10 cellular contexts compared by ENCODE assay signal in genomic region chr7:107078517-107078966, GRCh38. TPM values are rescaled to one million over a fixed set of nuclear protein-coding genes. Genes with fewer than 3 reads are reported as not detected.
A peak's percentile ranks its signal among the peaks of the same experiment; 100 is the strongest.
DNase-seq lines count a peak whose midpoint lies in the region; ATAC-seq and TF ChIP-seq lines count a peak whose summit lies in the region.
"Had no signal": no experiment of that assay in that cellular context is flagged by ENCODE, and none has a peak within 500 bp of the region (broad histone marks: within the 10 kb centered on the region; RNA-seq: fewer than 3 reads in every experiment).

No MANE protein-coding gene starts in this region.

- peaks cover 42% of the 10 kb centered on the region for H3K4me1 Mint-ChIP-seq in endothelial cell (ENCODE audit: unreplicated experiment)

- H3K36me3 Mint-ChIP-seq in endothelial cell (ENCODE audit: low read depth, unreplicated experiment) = peaks cover 7% of the 10 kb centered on the region

- peak; percentile 27 for DNase-seq in NCI-H1092 treated with DMSO at 0.1 percent for 48 hours (lab: John Stamatoyannopoulos, UW)
- DNase-seq in NCI-H1092 (lab: John Stamatoyannopoulos, UW) = no peak
- DNase-seq in NCI-H345 (lab: John Stamatoyannopoulos, UW) = peak; percentile 47
- no peak for DNase-seq in endothelial cell (ENCODE audit: low spot score)
- DNase-seq in renal cortical epithelial cell (ENCODE audit: low read depth) = peak; percentile 81
- DNase-seq in ureter (ENCODE audit: low spot score) = no peak
- DNase-seq in activated CD4-positive, alpha-beta T cell treated with anti-CD3 and anti-CD28 coated beads, Interleukin-2, amount 50 U/mL, for 1 hour = no peak
- DNase-seq: colonic mucosa, NCI-H2081 treated with DMSO at 0.1 percent for 48 hours had no signal

- peak overlapping the region; percentile 62 for H3K27ac Mint-ChIP-seq in endothelial cell (ENCODE audit: unreplicated experiment)

- H3K4me3 Mint-ChIP-seq in endothelial cell (ENCODE audit: unreplicated experiment) = peak overlapping the region; percentile 58

- no peaks in the 10 kb centered on the region for H3K9me3 Mint-ChIP-seq in endothelial cell (ENCODE audit: unreplicated experiment)

- no peaks in the 10 kb centered on the region for H3K27me3 Mint-ChIP-seq in endothelial cell (ENCODE audit: unreplicated experiment)

- TF ChIP-seq CTCF in endothelial cell (IDR thresholded peaks at IDR 0.05; ENCODE audit: unreplicated experiment) = no peak

- ATAC-seq in HG03139 (IDR thresholded peaks at IDR 0.05; ENCODE audit: unreplicated experiment) = no peak

RNA-seq across cellular contexts. Expression of gene PRKAR2B, which starts 34.0 kb away (rescaled TPM):
- 28.4 TPM for total RNA-seq in endothelial cell (ENCODE audit: unreplicated experiment)
- 0.80 and 0.87 TPM in 2 replicates for total RNA-seq in renal cortical epithelial cell
- total RNA-seq in ureter = 22.8 TPM

Comparison
In these comparisons a context has a peak if more than half of its experiments do, and no peak if none do; other contexts are left out.
1. DNase-seq: peak in NCI-H1092 treated with DMSO at 0.1 percent for 48 hours (single experiment), NCI-H345 (single experiment) and renal cortical epithelial cell (single experiment); none in NCI-H1092 (single experiment), endothelial cell (single experiment), ureter (single experiment) and activated CD4-positive, alpha-beta T cell treated with anti-CD3 and anti-CD28 coated beads, Interleukin-2, amount 50 U/mL, for 1 hour (single experiment).
2. RNA of gene PRKAR2B, which starts 34.0 kb away (total RNA-seq): 28.4 TPM in endothelial cell (single experiment) and 22.8 TPM in ureter (single experiment); 0.80 to 0.87 TPM in renal cortical epithelial cell; every median in the first group is over 10 times any median in the second.